ENCODE assay signal across 21 cellular contexts in the genomic region with DNA sequence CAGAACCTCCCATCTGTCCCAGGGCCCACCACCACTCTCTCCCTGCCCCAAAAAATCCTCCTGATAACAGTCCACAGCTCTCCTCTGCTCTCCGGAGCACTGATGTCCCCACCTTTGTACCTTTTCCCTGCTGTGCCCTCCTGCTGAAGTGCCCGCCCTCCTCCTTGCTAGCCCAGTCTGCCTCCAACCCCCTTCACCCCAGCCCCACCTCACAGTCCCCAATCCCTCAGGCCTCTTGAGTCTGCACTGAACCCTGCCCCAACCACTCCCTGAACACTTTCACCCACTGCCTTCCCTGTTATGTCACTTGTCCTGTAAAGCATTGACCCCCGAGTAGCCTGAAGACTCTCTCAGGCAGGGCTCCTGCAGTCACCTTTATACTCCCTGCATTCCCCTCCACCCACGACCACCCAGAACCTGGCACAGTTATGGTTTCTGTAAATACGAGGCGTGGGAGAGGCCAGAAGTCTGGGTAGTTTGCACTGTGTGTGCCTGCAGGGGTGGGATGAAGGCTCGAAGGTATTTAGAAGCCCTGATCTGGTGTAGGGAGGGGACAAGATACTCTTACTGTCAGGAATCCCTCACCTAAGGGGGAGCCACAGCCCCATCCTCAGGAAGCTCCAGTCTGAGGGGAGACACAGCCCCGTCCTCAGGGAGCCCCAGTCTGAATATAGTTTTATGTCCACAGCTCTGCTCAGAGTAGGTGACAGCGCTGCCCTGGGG. TPM values are rescaled to one million over a fixed set of nuclear protein-coding genes. Genes with fewer than 3 reads are reported as not detected.
DNase-seq lines count a peak whose midpoint lies in the region; ATAC-seq and TF ChIP-seq lines count a peak whose summit lies in the region.
"Had no signal": no experiment of that assay in that cellular context is flagged by ENCODE, and none has a peak within 500 bp of the region (broad histone marks: within the 10 kb centered on the region; RNA-seq: fewer than 3 reads in every experiment).

No MANE protein-coding gene starts in this region.

- TF ChIP-seq CTCF in WTC11 (IDR thresholded peaks at IDR 0.05) (no peak), thyroid gland (IDR thresholded peaks at IDR 0.05) (no peak)

- intact Hi-C loops in thyroid gland (cut with DNase I): no loop called here

- ATAC-seq in WTC11: peak; percentile 14

- DNase-seq in activated effector memory CD4-positive, alpha-beta T cell treated with anti-CD3 and anti-CD28 coated beads, Interleukin-2, amount 50 U/mL, for 16 hours: peak; percentile 52
- no peak for DNase-seq in activated effector memory CD4-positive, alpha-beta T cell treated with Interleukin-2 at 50 U/mL for 16 hours
- DNase-seq in WTC11 (ENCODE audit: low spot score): no peak
- peak; percentile 85 for DNase-seq in mesenteric fat pad (ENCODE audit: low spot score)
- DNase-seq in thyroid gland: peak; percentile 46 to 64
- no peak for DNase-seq in SW480 (ENCODE audit: low spot score)
- no peak for DNase-seq in EL
- DNase-seq in activated CD4-positive, alpha-beta T cell treated with anti-CD3 and anti-CD28 coated beads, Interleukin-2, amount 50 U/mL, for 4 hours: no peak
- DNase-seq: CD4-positive, alpha-beta T cell; DMS53; GOT3; NCI-H187; NCI-H2107; NCI-H2227 treated with DMSO at 0.1 percent for 48 hours; NCI-H510A treated with DMSO at 0.1 percent for 48 hours; NCI-H82; SIG-M5 had no signal

- no peaks in the 10 kb centered on the region for H3K36me3 Mint-ChIP-seq in WTC11

- no peak overlapping the region for H3K4me3 Mint-ChIP-seq in WTC11
- H3K4me3 Mint-ChIP-seq: B cell; CD4-positive, alpha-beta T cell had no signal

- CTCF ChIA-PET in WTC11 (lab: Charles Lee): interaction anchor here (2.9 kb wide), 1 partner anchor 48 kb away, joined by 14 read pairs; no protein-coding TSS in a partner anchor

- no peak overlapping the region for H3K27ac Mint-ChIP-seq in WTC11
- H3K27ac Mint-ChIP-seq: B cell; CD4-positive, alpha-beta T cell had no signal

- H3K27ac ChIP-seq in thyroid gland: no peak overlapping the region
- H3K27ac ChIP-seq: RWPE1 had no signal

- H3K4me1 Mint-ChIP-seq in WTC11: peaks cover 17% of the 10 kb centered on the region

- POLR2A ChIA-PET in WTC11 (lab: Charles Lee): no interaction called here

- H3K9me3 ChIP-seq in thyroid gland: no peaks in the 10 kb centered on the region

- no peaks in the 10 kb centered on the region for H3K27me3 ChIP-seq in thyroid gland

- H3K4me3 ChIP-seq in thyroid gland (replicated peaks in 1 of 3): no peak overlapping the region

- H3K27me3 Mint-ChIP-seq in WTC11 (ENCODE audit: low read depth): peaks cover 24% of the 10 kb centered on the region

- no peaks in the 10 kb centered on the region for H3K9me3 Mint-ChIP-seq in WTC11
- H3K9me3 Mint-ChIP-seq: CD4-positive, alpha-beta T cell had no signal

- no peak for TF ChIP-seq POLR2A in thyroid gland (IDR thresholded peaks at IDR 0.05)

- H3K4me1 ChIP-seq in thyroid gland: peaks cover 0 to 15% of the 10 kb centered on the region in 2 donors

- WGBS in thyroid gland, 2 donors: 56 to 59% methylated on average over 9 of the region's 9 CpGs

- no peaks in the 10 kb centered on the region for H3K36me3 ChIP-seq in thyroid gland

TF ChIP-seq in WTC11, 78 proteins besides CTCF, POLR2A, EP300 and RAD21:
- TF ChIP-seq SP1 (CRISPR knock-in tag; conservative IDR thresholded peaks at IDR 0.05): no peak
- TF ChIP-seq JUN (CRISPR knock-in tag; IDR thresholded peaks at IDR 0.05): no peak
- no peak for TF ChIP-seq ZNF512 (CRISPR knock-in tag; IDR thresholded peaks at IDR 0.05; ENCODE audit: borderline replicate concordance)
- no peak for TF ChIP-seq ELF4 (CRISPR knock-in tag; IDR thresholded peaks at IDR 0.05; ENCODE audit: low read depth)
- TF ChIP-seq ZNF317 (CRISPR knock-in tag; IDR thresholded peaks at IDR 0.05; ENCODE audit: borderline replicate concordance, low read depth): no peak
- no peak for TF ChIP-seq PREB (CRISPR knock-in tag; IDR thresholded peaks at IDR 0.05; ENCODE audit: borderline replicate concordance)
- TF ChIP-seq ETV6 (CRISPR knock-in tag; IDR thresholded peaks at IDR 0.05): no peak
- TF ChIP-seq TEAD4 (CRISPR knock-in tag; IDR thresholded peaks at IDR 0.05): no peak
- TF ChIP-seq, protein P1, sequence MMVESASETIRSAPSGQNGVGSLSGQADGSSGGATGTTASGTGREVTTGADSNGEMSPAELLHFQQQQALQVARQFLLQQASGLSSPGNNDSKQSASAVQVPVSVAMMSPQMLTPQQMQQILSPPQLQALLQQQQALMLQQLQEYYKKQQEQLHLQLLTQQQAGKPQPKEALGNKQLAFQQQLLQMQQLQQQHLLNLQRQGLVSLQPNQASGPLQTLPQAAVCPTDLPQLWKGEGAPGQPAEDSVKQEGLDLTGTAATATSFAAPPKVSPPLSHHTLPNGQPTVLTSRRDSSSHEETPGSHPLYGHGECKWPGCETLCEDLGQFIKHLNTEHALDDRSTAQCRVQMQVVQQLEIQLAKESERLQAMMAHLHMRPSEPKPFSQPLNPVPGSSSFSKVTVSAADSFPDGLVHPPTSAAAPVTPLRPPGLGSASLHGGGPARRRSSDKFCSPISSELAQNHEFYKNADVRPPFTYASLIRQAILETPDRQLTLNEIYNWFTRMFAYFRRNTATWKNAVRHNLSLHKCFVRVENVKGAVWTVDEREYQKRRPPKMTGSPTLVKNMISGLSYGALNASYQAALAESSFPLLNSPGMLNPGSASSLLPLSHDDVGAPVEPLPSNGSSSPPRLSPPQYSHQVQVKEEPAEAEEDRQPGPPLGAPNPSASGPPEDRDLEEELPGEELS (CRISPR knock-in tag; IDR thresholded peaks at IDR 0.05): no peak
- no peak for TF ChIP-seq NR1H2 (CRISPR knock-in tag; IDR thresholded peaks at IDR 0.05)
- no peak for TF ChIP-seq FOXP1 (CRISPR knock-in tag; IDR thresholded peaks at IDR 0.05; ENCODE audit: borderline replicate concordance)
- no peak for TF ChIP-seq ZBTB21 (CRISPR knock-in tag; IDR thresholded peaks at IDR 0.05; ENCODE audit: borderline replicate concordance)
- TF ChIP-seq, protein P2, sequence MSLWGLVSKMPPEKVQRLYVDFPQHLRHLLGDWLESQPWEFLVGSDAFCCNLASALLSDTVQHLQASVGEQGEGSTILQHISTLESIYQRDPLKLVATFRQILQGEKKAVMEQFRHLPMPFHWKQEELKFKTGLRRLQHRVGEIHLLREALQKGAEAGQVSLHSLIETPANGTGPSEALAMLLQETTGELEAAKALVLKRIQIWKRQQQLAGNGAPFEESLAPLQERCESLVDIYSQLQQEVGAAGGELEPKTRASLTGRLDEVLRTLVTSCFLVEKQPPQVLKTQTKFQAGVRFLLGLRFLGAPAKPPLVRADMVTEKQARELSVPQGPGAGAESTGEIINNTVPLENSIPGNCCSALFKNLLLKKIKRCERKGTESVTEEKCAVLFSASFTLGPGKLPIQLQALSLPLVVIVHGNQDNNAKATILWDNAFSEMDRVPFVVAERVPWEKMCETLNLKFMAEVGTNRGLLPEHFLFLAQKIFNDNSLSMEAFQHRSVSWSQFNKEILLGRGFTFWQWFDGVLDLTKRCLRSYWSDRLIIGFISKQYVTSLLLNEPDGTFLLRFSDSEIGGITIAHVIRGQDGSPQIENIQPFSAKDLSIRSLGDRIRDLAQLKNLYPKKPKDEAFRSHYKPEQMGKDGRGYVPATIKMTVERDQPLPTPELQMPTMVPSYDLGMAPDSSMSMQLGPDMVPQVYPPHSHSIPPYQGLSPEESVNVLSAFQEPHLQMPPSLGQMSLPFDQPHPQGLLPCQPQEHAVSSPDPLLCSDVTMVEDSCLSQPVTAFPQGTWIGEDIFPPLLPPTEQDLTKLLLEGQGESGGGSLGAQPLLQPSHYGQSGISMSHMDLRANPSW (CRISPR knock-in tag; conservative IDR thresholded peaks at IDR 0.05; ENCODE audit: low read depth): no peak
- no peak for TF ChIP-seq RELA (CRISPR knock-in tag; IDR thresholded peaks at IDR 0.05; ENCODE audit: borderline replicate concordance)
- no peak for TF ChIP-seq IRF2 (CRISPR knock-in tag; IDR thresholded peaks at IDR 0.05; ENCODE audit: borderline replicate concordance, low read depth)
- no peak for TF ChIP-seq SMAD3 (CRISPR knock-in tag; IDR thresholded peaks at IDR 0.05; ENCODE audit: borderline replicate concordance)

RNA-seq across cellular contexts. Expression of gene GLP1R, which starts 5.4 kb away (rescaled TPM):
- total RNA-seq in WTC11 (2021): 1.8 to 2.2 TPM (median 2.1 TPM) in 3 replicates
- not detected for total RNA-seq in mesenteric fat pad
- under 1 TPM; 0.13 to 0.45 (median 0.18) TPM for total RNA-seq in thyroid gland
- total RNA-seq: A172; B cell; CD4-positive, alpha-beta T cell; LHCN-M2 had no signal

Comparison
In these comparisons a context has a peak if more than half of its experiments do, and no peak if none do; other contexts are left out.
1. DNase-seq: peak in activated effector memory CD4-positive, alpha-beta T cell treated with anti-CD3 and anti-CD28 coated beads, Interleukin-2, amount 50 U/mL, for 16 hours (single experiment), mesenteric fat pad (single experiment) and thyroid gland (2 of 2); none in activated effector memory CD4-positive, alpha-beta T cell treated with Interleukin-2 at 50 U/mL for 16 hours (single experiment), WTC11 (single experiment), SW480 (single experiment), EL (single experiment) and activated CD4-positive, alpha-beta T cell treated with anti-CD3 and anti-CD28 coated beads, Interleukin-2, amount 50 U/mL, for 4 hours (0 of 2).